ENCODE assay signal across 8 cellular contexts in the genomic region with DNA sequence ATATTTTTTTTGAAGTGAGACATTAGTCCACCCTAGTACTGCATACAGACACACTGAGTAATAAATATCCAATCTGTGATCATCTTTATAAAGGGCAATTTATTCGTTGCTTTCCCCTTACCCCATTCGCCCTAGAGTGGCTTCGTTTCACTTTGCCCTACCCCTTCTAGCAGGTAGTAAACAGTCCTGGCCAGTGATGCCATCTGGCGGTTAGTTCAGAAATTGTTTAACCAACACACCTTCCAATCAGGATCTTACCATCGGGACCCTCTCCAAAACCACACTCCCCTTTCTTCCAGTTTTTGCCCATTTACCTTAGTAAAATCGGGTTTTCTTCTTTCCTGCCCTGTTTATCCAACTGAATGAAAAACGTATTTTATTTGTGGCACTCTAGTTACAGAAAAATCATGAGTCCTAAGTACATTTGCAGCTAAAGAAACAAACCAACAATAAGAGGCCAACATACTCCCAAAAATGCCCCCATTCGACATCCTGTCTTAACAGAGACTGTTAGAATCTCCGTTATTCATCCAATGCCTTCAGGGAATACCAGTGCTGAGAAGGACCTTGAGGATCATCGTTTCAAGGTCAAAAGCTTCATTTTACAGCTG. TPM values are rescaled to one million over a fixed set of nuclear protein-coding genes. Genes with fewer than 3 reads are reported as not detected.
DNase-seq lines count a peak whose midpoint lies in the region; ATAC-seq, FAIRE-seq and TF ChIP-seq lines count a peak whose summit lies in the region.

No MANE protein-coding gene starts in this region.

- H4K20me1 ChIP-seq in astrocyte (ENCODE audit: insufficient read depth, low read length) (peaks cover 41% of the 10 kb centered on the region), hepatocyte (ENCODE audit: insufficient read depth, poor library complexity, severe bottlenecking) (peaks cover 14% of the 10 kb centered on the region)

- H3K27ac Mint-ChIP-seq in T-helper 17 cell (peak overlapping the region; percentile 99), astrocyte (ENCODE audit: unreplicated experiment) (peak overlapping the region; percentile 30)

- peak overlapping the region; percentile 73 for H3K4me3 ChIP-seq in astrocyte (ENCODE audit: insufficient read depth, low read depth, low read length)
- peak overlapping the region; percentile 78 for H3K4me3 ChIP-seq in hepatocyte
- H3K4me3 ChIP-seq in sigmoid colon, result peak overlapping the region in 3 of 4 donors; percentile 9 to 98 (median 78)

- H3K27me3 Mint-ChIP-seq in T-helper 17 cell, result no peaks in the 10 kb centered on the region
- H3K27me3 Mint-ChIP-seq in astrocyte (ENCODE audit: low read depth, unreplicated experiment), result no peaks in the 10 kb centered on the region

- no peaks in the 10 kb centered on the region for H3K9me3 Mint-ChIP-seq in astrocyte (ENCODE audit: unreplicated experiment)

- CTCF ChIA-PET in GM10248 (lab: Yijun Ruan, JAX), result interaction anchor here (0.6 to 1.7 kb wide), 8 partner anchors 9 to 419 kb away, joined by 3 to 7 read pairs (median 4); no protein-coding TSS in a partner anchor

- H2AFZ ChIP-seq in astrocyte (ENCODE audit: low read depth, low read length), result peak overlapping the region; percentile 19
- no peak overlapping the region for H2AFZ ChIP-seq in hepatocyte

- intact Hi-C loops in sigmoid colon (cut with DNase I), result loop anchor here (5.0 kb wide), 1 partner anchor 236 kb away; the partner anchor contains the start of genes GSTCD and INTS12

- no peaks in the 10 kb centered on the region for H3K9me2 ChIP-seq in hepatocyte (replicated peaks; ENCODE audit: insufficient read depth)

- H3K4me3 Mint-ChIP-seq in T-helper 17 cell (peak overlapping the region; percentile 83), astrocyte (ENCODE audit: unreplicated experiment) (peak overlapping the region; percentile 66)

- 23% methylated on average over 10 of the region's 10 CpGs for WGBS in hepatocyte (ENCODE audit: low lambda C conversion rate, missing lambda C conversion rate)
- 3 to 15% methylated on average over 10 of the region's 10 CpGs for WGBS in sigmoid colon, 2 donors

- H3K4me1 Mint-ChIP-seq in T-helper 17 cell (peaks cover 40% of the 10 kb centered on the region), astrocyte (ENCODE audit: low read depth, unreplicated experiment) (peaks cover 13% of the 10 kb centered on the region)

- no peak for TF ChIP-seq POLR2A in sigmoid colon (IDR thresholded peaks at IDR 0.05)

- H3K4me2 ChIP-seq in astrocyte (ENCODE audit: low read length), result peak overlapping the region; percentile 95
- peak overlapping the region; percentile 81 for H3K4me2 ChIP-seq in hepatocyte

- no peaks in the 10 kb centered on the region for H3K9me3 ChIP-seq in T-helper 17 cell (ENCODE audit: control insufficient read depth, low read length, poor library complexity, severe bottlenecking)
- no peaks in the 10 kb centered on the region for H3K9me3 ChIP-seq in astrocyte (ENCODE audit: insufficient read depth, low read depth, low read length)
- no peaks in the 10 kb centered on the region for H3K9me3 ChIP-seq in hepatocyte (ENCODE audit: low read depth)
- H3K9me3 ChIP-seq in sigmoid colon, result no peaks in the 10 kb centered on the region

- POLR2A ChIA-PET in GM10248 (lab: Yijun Ruan, JAX), result no interaction called here

- TF ChIP-seq EP300 in sigmoid colon (IDR thresholded peaks at IDR 0.05), result no peak

- H3K79me2 ChIP-seq in astrocyte (ENCODE audit: insufficient read depth, low read length) (peaks cover 64% of the 10 kb centered on the region), hepatocyte (peaks cover 60% of the 10 kb centered on the region)

- H3K27ac ChIP-seq in astrocyte (ENCODE audit: low read depth, low read length) (peak overlapping the region; percentile 7), hepatocyte (peak overlapping the region; percentile 98), sigmoid colon (peak overlapping the region; percentile 96 to 100 (median 99))

- peaks cover 11% of the 10 kb centered on the region for H3K4me1 ChIP-seq in astrocyte (ENCODE audit: insufficient read depth, low read length)
- H3K4me1 ChIP-seq in hepatocyte (ENCODE audit: insufficient read depth), result peaks cover 11% of the 10 kb centered on the region
- peaks cover 0 to 42% (median 24%) of the 10 kb centered on the region in 4 donors for H3K4me1 ChIP-seq in sigmoid colon

- H3K36me3 Mint-ChIP-seq in T-helper 17 cell (ENCODE audit: low read depth), result peaks cover 9% of the 10 kb centered on the region
- H3K36me3 Mint-ChIP-seq in astrocyte (ENCODE audit: low read depth, unreplicated experiment), result peaks cover 2% of the 10 kb centered on the region

- H3K9ac ChIP-seq in astrocyte (ENCODE audit: low read length), result peak overlapping the region; percentile 93

- DNase-seq in GM10248 (ENCODE audit: extremely low spot score), result peak; percentile 68
- peak; percentile 60 for DNase-seq in NCI-H1105 treated with DMSO at 0.1 percent for 48 hours (lab: John Stamatoyannopoulos, UW)
- peak; percentile 29 to 52 (median 40) for DNase-seq in T-helper 17 cell
- peak; percentile 64 for DNase-seq in astrocyte (ENCODE audit: low read depth)
- peak; percentile 84 for DNase-seq in hepatocyte (ENCODE audit: low spot score)
- peak; percentile 82 for DNase-seq in sigmoid colon

- H3K36me3 ChIP-seq in astrocyte (ENCODE audit: insufficient read depth, low read length) (peaks cover 3% of the 10 kb centered on the region), hepatocyte (replicated peaks; ENCODE audit: insufficient read depth, low read depth) (no peaks in the 10 kb centered on the region), sigmoid colon (peaks cover 0 to 2% (median 0%) of the 10 kb centered on the region in 4 donors)

- no peak for FAIRE-seq in astrocyte (lab: Jason Lieb, UNC)

- TF ChIP-seq CTCF in GM10248 (IDR thresholded peaks at IDR 0.05; ENCODE audit: control extremely low read depth, extremely low read depth, low read depth, missing control alignments) (peak; percentile 68), astrocyte (IDR thresholded peaks at IDR 0.05; ENCODE audit: insufficient read depth, low read depth, low read length) (peak; percentile 74), hepatocyte (IDR thresholded peaks at IDR 0.05; ENCODE audit: poor library complexity) (peak; percentile 71), sigmoid colon (IDR thresholded peaks at IDR 0.05) (peak; percentile 51 to 80 (median 70))

- ATAC-seq in HG02610 (IDR thresholded peaks at IDR 0.05; ENCODE audit: unreplicated experiment), result peak; percentile 36
- ATAC-seq in T-helper 17 cell, result peak; percentile 39
- ATAC-seq in GM18858 (IDR thresholded peaks at IDR 0.05; ENCODE audit: unreplicated experiment), result no peak

- no peaks in the 10 kb centered on the region for H3K27me3 ChIP-seq in astrocyte (ENCODE audit: insufficient read depth, low read length)
- no peaks in the 10 kb centered on the region for H3K27me3 ChIP-seq in hepatocyte
- H3K27me3 ChIP-seq in sigmoid colon, result no peaks in the 10 kb centered on the region

RNA-seq across cellular contexts. Expression of gene PPA2, which starts 2.2 kb away (rescaled TPM):
- total RNA-seq in T-helper 17 cell (10 to 100 TPM; 46.1 to 67.0 TPM), astrocyte (47.0 and 52.3 TPM in 2 replicates), hepatocyte (102 and 119 TPM in 2 replicates), sigmoid colon (100 to 1,000 TPM in 2 of 4 donors, 10 to 100 TPM in 2; 76.2 to 137 (median 111) TPM)
- polyA plus RNA-seq in hepatocyte (117 and 122 TPM in 2 replicates), sigmoid colon (100 to 1,000 TPM in 2 of 3 donors, 10 to 100 TPM in 1; 95.1 to 178 (median 120) TPM)

Comparison
In these comparisons a context has a peak if more than half of its experiments do, and no peak if none do; other contexts are left out.
1. H3K27ac ChIP-seq: peak in every context shown above with its lines; median percentile 99 in sigmoid colon; 98 in hepatocyte; 7 in astrocyte.